ENCODE assay signal across 9 cellular contexts in genomic region chr22:39253427-39254070, GRCh38. TPM values are rescaled to one million over a fixed set of nuclear protein-coding genes. Genes with fewer than 3 reads are reported as not detected.
A peak's percentile ranks its signal among the peaks of the same experiment; 100 is the strongest.
DNase-seq lines count a peak whose midpoint lies in the region; ATAC-seq, FAIRE-seq and TF ChIP-seq lines count a peak whose summit lies in the region.
"Had no signal": no experiment of that assay in that cellular context is flagged by ENCODE, and none has a peak within 500 bp of the region (broad histone marks: within the 10 kb centered on the region; RNA-seq: fewer than 3 reads in every experiment).

No MANE protein-coding gene starts in this region.

- H3K4me1 ChIP-seq in mesodermal cell (ENCODE audit: control insufficient read depth, insufficient read depth, low read length, poor library complexity, severe bottlenecking) (peaks cover 38% of the 10 kb centered on the region), HAP-1 (no peaks in the 10 kb centered on the region)

- TF ChIP-seq POLR2A in GM12891 (IDR thresholded peaks at IDR 0.05; ENCODE audit: low read depth, low read length) = no peak

- H3K9me3 ChIP-seq in mesodermal cell (ENCODE audit: control insufficient read depth, low read length) (no peaks in the 10 kb centered on the region), HAP-1 (no peaks in the 10 kb centered on the region)

- peak; percentile 82 for FAIRE-seq in GM12891 (lab: Jason Lieb, UNC)

- intact Hi-C loops in dendritic cell treated with granulocyte-macrophage colony-stimulating factor and Interleukin-4, amounts not matched to agents 40 ng/mL and 50 ng/mL, for 4 days (cut with micrococcal nuclease) = no loop called here

- peaks cover 13% of the 10 kb centered on the region for H3K27me3 ChIP-seq in HAP-1 (ENCODE audit: low read depth)

- H3K4me3 ChIP-seq in mesodermal cell (ENCODE audit: extremely low read depth, insufficient read depth, low read length, poor library complexity, severe bottlenecking) (no peak overlapping the region), HAP-1 (no peak overlapping the region)

- no peak overlapping the region for H3K4me3 Mint-ChIP-seq in dendritic cell treated with granulocyte-macrophage colony-stimulating factor and Interleukin-4, amounts not matched to agents 40 ng/mL and 50 ng/mL, for 4 days
- H3K4me3 Mint-ChIP-seq: stimulated activated naive CD8-positive, alpha-beta T cell treated with anti-CD3 and anti-CD28 coated beads, Interleukin-15, Interleukin-2, amounts not matched to agents 100 ng/mL and 50 ng/mL, for 24 hours had no signal

- peaks cover 79% of the 10 kb centered on the region for H3K27me3 Mint-ChIP-seq in dendritic cell treated with granulocyte-macrophage colony-stimulating factor and Interleukin-4, amounts not matched to agents 40 ng/mL and 50 ng/mL, for 4 days

- H3K36me3 Mint-ChIP-seq in dendritic cell treated with granulocyte-macrophage colony-stimulating factor and Interleukin-4, amounts not matched to agents 40 ng/mL and 50 ng/mL, for 4 days (ENCODE audit: low read depth) = no peaks in the 10 kb centered on the region

- H3K36me3 ChIP-seq in mesodermal cell (ENCODE audit: control insufficient read depth, insufficient read depth, low read length) (no peaks in the 10 kb centered on the region), HAP-1 (replicated peaks) (no peaks in the 10 kb centered on the region)

- in situ Hi-C loops in HAP-1 (cut with MboI; ENCODE audit: low sequenced_read_pairs) = no loop called here

- peak overlapping the region; percentile 89 for H3K27ac ChIP-seq in mesodermal cell (ENCODE audit: low read depth, low read length, severe bottlenecking)

- 19 to 34% methylated on average over 9 to 12 of the region's 19 CpGs for WGBS in mesodermal cell (ENCODE audit: insufficient coverage in 2 of 2), 2 experiments

- DNase-seq in A172 (ENCODE audit: low spot score) (peak; percentile 86), GM12891 (ENCODE audit: insufficient read length, low spot score) (no peak), SHP77 (lab: John Stamatoyannopoulos, UW) (peak; percentile 32 to 76), HAP-1 (ENCODE audit: low spot score in 2 of 2) (no peak), NCI-H82 treated with DMSO at 0.1 percent for 48 hours (lab: John Stamatoyannopoulos, UW; ENCODE audit: unreplicated experiment) (no peak)

- no peak for ATAC-seq in HG03135 (IDR thresholded peaks at IDR 0.05; ENCODE audit: unreplicated experiment)

- H3K27ac Mint-ChIP-seq in dendritic cell treated with granulocyte-macrophage colony-stimulating factor and Interleukin-4, amounts not matched to agents 40 ng/mL and 50 ng/mL, for 4 days = peak overlapping the region; percentile 37
- H3K27ac Mint-ChIP-seq: stimulated activated naive CD8-positive, alpha-beta T cell treated with anti-CD3 and anti-CD28 coated beads, Interleukin-15, Interleukin-2, amounts not matched to agents 100 ng/mL and 50 ng/mL, for 24 hours had no signal

- peaks cover 69% of the 10 kb centered on the region for H3K4me1 Mint-ChIP-seq in dendritic cell treated with granulocyte-macrophage colony-stimulating factor and Interleukin-4, amounts not matched to agents 40 ng/mL and 50 ng/mL, for 4 days (ENCODE audit: low read depth)

- H3K9me3 Mint-ChIP-seq in dendritic cell treated with granulocyte-macrophage colony-stimulating factor and Interleukin-4, amounts not matched to agents 40 ng/mL and 50 ng/mL, for 4 days = no peaks in the 10 kb centered on the region
- H3K9me3 Mint-ChIP-seq: stimulated activated naive CD8-positive, alpha-beta T cell treated with anti-CD3 and anti-CD28 coated beads, Interleukin-15, Interleukin-2, amounts not matched to agents 100 ng/mL and 50 ng/mL, for 24 hours had no signal

TF ChIP-seq in GM12891, 5 proteins besides CTCF, POLR2A, EP300 and RAD21:
- TF ChIP-seq TAF1 (IDR thresholded peaks at IDR 0.05; ENCODE audit: low read depth, low read length) (no peak), PAX5 (IDR thresholded peaks at IDR 0.05; ENCODE audit: insufficient read depth, low read length, severe bottlenecking) (no peak), SPI1 (IDR thresholded peaks at IDR 0.05; ENCODE audit: low read depth, low read length) (no peak), POLR2AphosphoS5 (IDR thresholded peaks at IDR 0.05; ENCODE audit: low read depth, low read length) (no peak), POU2F2 (IDR thresholded peaks at IDR 0.05; ENCODE audit: low read depth, low read length) (no peak)

RNA-seq across cellular contexts. Expression of gene PDGFB, which starts 8.8 kb away (rescaled TPM):
- 9.8 and 13.4 TPM in 2 replicates for total RNA-seq in A172 (2014; rRNA removed; shearing (Covaris generic))
- 1.1 TPM for polyA plus RNA-seq in GM12891 (2012; ENCODE audit: low read depth, missing spikeins)
- 25.4 TPM for polyA plus RNA-seq in mesodermal cell (2013, experiment 1 of 2)
- polyA plus RNA-seq in mesodermal cell (2013, experiment 2 of 2) = 17.3 TPM

Comparison
In these comparisons a context has a peak if more than half of its experiments do, and no peak if none do; other contexts are left out.
1. DNase-seq: peak in A172 (single experiment) and SHP77 (2 of 2); none in GM12891 (single experiment), HAP-1 (0 of 2) and NCI-H82 treated with DMSO at 0.1 percent for 48 hours (single experiment).